In the genomic region with DNA sequence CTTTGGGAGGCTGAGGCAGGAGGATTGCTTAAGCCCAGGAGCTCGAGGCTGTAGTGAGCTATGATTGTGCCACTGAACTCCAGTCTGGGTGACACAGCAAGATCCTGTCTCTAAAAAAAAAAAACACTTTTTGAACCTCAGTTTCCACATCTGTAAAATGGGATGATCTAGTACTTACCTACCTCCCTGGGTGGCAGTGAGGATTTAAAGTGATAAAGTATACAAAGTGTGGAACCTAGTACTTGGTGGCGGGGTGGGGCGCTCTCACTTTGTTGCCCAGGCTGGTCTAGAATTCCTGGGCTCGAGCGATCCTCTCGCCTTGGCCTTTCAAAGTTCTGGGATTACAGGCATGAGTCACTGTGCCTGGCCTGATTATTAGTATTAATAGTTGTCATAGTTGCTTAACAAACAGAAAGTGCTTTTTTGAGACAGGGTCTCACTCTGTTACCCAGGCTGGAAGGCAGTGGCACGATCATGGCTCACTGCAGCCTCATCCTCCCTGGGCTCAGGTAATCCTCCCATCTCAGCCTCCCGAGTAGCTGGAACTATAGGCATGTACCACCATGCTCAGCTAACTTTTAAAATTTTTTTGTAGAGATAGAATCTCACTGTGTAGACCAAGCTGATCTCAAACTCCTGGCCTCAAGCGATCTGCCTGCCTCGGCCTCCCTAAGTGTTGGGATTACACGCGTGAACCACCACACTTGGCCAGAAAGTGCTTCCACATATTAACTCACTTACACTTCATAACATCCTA, we compare ENCODE assay signal across 18 cellular contexts. TPM values are rescaled to one million over a fixed set of nuclear protein-coding genes. Genes with fewer than 3 reads are reported as not detected.
A peak's percentile ranks its signal among the peaks of the same experiment; 100 is the strongest.
DNase-seq lines count a peak whose midpoint lies in the region; ATAC-seq, FAIRE-seq and TF ChIP-seq lines count a peak whose summit lies in the region.
"Had no signal": no experiment of that assay in that cellular context is flagged by ENCODE, and none has a peak within 500 bp of the region (broad histone marks: within the 10 kb centered on the region; RNA-seq: fewer than 3 reads in every experiment).

No MANE protein-coding gene starts in this region.

- no peaks in the 10 kb centered on the region for H4K20me1 ChIP-seq in H1 (replicated peaks in 1 of 2; ENCODE audit: control insufficient read depth in 1 of 2, insufficient read depth in 2 of 2, low read length in 2 of 2)

- H3K4me2 ChIP-seq in H1 (ENCODE audit: insufficient read depth in 1 of 2, low read depth in 2 of 2, low read length in 2 of 2), result no peak overlapping the region

- H4K8ac ChIP-seq in H1 (ENCODE audit: extremely low read depth, insufficient read depth, low read length), result no peak overlapping the region

- H3K36me3 ChIP-seq in adipocyte (ENCODE audit: control insufficient read depth, insufficient read depth, low read length, severe bottlenecking) (no peaks in the 10 kb centered on the region), H1 (ENCODE audit: control insufficient read depth in 2 of 4, insufficient read depth in 4 of 4, low read length in 3 of 4) (no peaks in the 10 kb centered on the region), lower lobe of right lung (no peaks in the 10 kb centered on the region), spleen (no peaks in the 10 kb centered on the region)

- intact Hi-C loops in lower lobe of right lung (cut with DNase I), result no loop called here
- intact Hi-C loops in spleen (cut with DNase I; ENCODE audit: low total_unique reads), result no loop called here

- no peak overlapping the region for H3K27ac ChIP-seq in H1 (ENCODE audit: low read depth, low read length)
- peak overlapping the region; percentile 69 for H3K27ac ChIP-seq in lower lobe of right lung
- peak overlapping the region in 7 of 8 donors; percentile 4 to 80 (median 62) for H3K27ac ChIP-seq in spleen

- H4K91ac ChIP-seq in H1 (replicated peaks; ENCODE audit: insufficient read length, low read length), result no peak overlapping the region

- H3K18ac ChIP-seq in H1 (ENCODE audit: extremely low read depth, low read length), result no peak overlapping the region

- H3K79me1 ChIP-seq in H1 (ENCODE audit: low read depth, low read length), result no peaks in the 10 kb centered on the region

- H3K56ac ChIP-seq in H1 (replicated peaks; ENCODE audit: insufficient read length, low read depth, low read length), result no peak overlapping the region

- H2AFZ ChIP-seq in H1 (ENCODE audit: low read length), result no peak overlapping the region

- H3K27me3 ChIP-seq in adipocyte (replicated peaks; ENCODE audit: control insufficient read depth, insufficient read depth, low read length) (no peaks in the 10 kb centered on the region), H1 (replicated peaks in 1 of 4; ENCODE audit: control insufficient read depth in 3 of 4, extremely low read depth in 1 of 4, insufficient read depth in 3 of 4, low read length in 3 of 4) (no peaks in the 10 kb centered on the region), lower lobe of right lung (ENCODE audit: low read depth) (no peaks in the 10 kb centered on the region), spleen (replicated peaks in 1 of 7) (peaks cover 0 to 8% (median 0%) of the 10 kb centered on the region in 7 donors)

- CTCF ChIA-PET in H1 (lab: Charles Lee; ENCODE audit: partially characterized antibody), result interaction anchor here (0.6 to 1.5 kb wide), 7 partner anchors 9 to 380 kb away, joined by 3 to 5 read pairs (median 4); no protein-coding TSS in a partner anchor

- H3K4me3 ChIP-seq in adipocyte (ENCODE audit: low read length) (no peak overlapping the region), H1 (ENCODE audit: extremely low read depth in 1 of 4, insufficient read depth in 2 of 4, low read depth in 3 of 4, low read length in 4 of 4) (no peak overlapping the region), lower lobe of right lung (no peak overlapping the region), spleen (no peak overlapping the region)

- H3K4me1 ChIP-seq in adipocyte (ENCODE audit: control insufficient read depth, insufficient read depth, low read length), result peaks cover 43% of the 10 kb centered on the region
- H3K4me1 ChIP-seq in H1 (replicated peaks in 1 of 4; ENCODE audit: control insufficient read depth in 3 of 4, insufficient read depth in 4 of 4, low read length in 3 of 4), result peaks cover 0 to 3% (median 0%) of the 10 kb centered on the region in 4 experiments; a peak in 1 of 7 replicates
- peaks cover 63% of the 10 kb centered on the region for H3K4me1 ChIP-seq in lower lobe of right lung
- peaks cover 0 to 71% (median 34%) of the 10 kb centered on the region in 6 donors for H3K4me1 ChIP-seq in spleen

- H3K23ac ChIP-seq in H1 (ENCODE audit: insufficient read length), result no peak overlapping the region

- no peak for TF ChIP-seq CTCF in H1 (IDR thresholded peaks at IDR 0.05; ENCODE audit: control extremely low read depth in 1 of 3, insufficient read depth in 1 of 3, low read depth in 1 of 3, low read length in 3 of 3)
- no peak for TF ChIP-seq CTCF in lower lobe of right lung (IDR thresholded peaks at IDR 0.05)
- TF ChIP-seq CTCF in spleen (IDR thresholded peaks at IDR 0.05 in 8 of 11, conservative IDR thresholded peaks at IDR 0.05 in 3 of 11), result no peak

- FAIRE-seq in H1 (lab: Jason Lieb, UNC), result no peak
- FAIRE-seq: D721Med, frontal cortex, TTC549, urothelium cell line had no signal

- DNase-seq in adipocyte (ENCODE audit: low read depth), result no peak
- no peak for DNase-seq in H1 (ENCODE audit: low read depth in 1 of 2, low spot score in 2 of 2)
- DNase-seq in lower lobe of right lung, result no peak
- no peak for DNase-seq in spleen
- no peak for DNase-seq in activated CD4-positive, CD25-positive, alpha-beta regulatory T cell (lab: John Stamatoyannopoulos, UW)
- DNase-seq in COLO829 (ENCODE audit: low spot score), result no peak
- DNase-seq: activated CD8-positive, alpha-beta memory T cell treated with anti-CD3 and anti-CD28 coated beads for 24 hours; activated naive CD4-positive, alpha-beta T cell treated with Interleukin-2 at 50 U/mL for 16 hours; H9; Karpas-422; naive thymus-derived CD8-positive, alpha-beta T cell; NCI-H1930 had no signal

- POLR2A ChIA-PET in H1 (lab: Charles Lee; ENCODE audit: partially characterized antibody), result interaction anchor here (0.5 to 11.8 kb wide), 6 partner anchors 7 to 37 kb away, joined by 3 to 165 read pairs (median 4); a partner anchor contains a TSS

- H2BK120ac ChIP-seq in H1 (replicated peaks; ENCODE audit: low read depth, low read length), result no peak overlapping the region

- H3K9ac ChIP-seq in adipocyte (ENCODE audit: low read length) (peak overlapping the region; percentile 66), H1 (replicated peaks in 1 of 4; ENCODE audit: extremely low read depth in 1 of 4, low read depth in 3 of 4, low read length in 3 of 4) (no peak overlapping the region)

- no peak overlapping the region for H2BK20ac ChIP-seq in H1 (ENCODE audit: low read length)

- TF ChIP-seq RAD21 in H1 (IDR thresholded peaks at IDR 0.05 in 1 of 2, conservative IDR thresholded peaks at IDR 0.05 in 1 of 2; ENCODE audit: low read depth in 2 of 2, low read length in 2 of 2), result no peak

- WGBS in H1 (ENCODE audit: extremely low coverage in 1 of 2, insufficient coverage in 1 of 2, insufficient read length in 1 of 2, insufficient replicate concordance in 2 of 2, low coverage in 1 of 2, low lambda C conversion rate in 2 of 2, missing lambda C conversion rate in 1 of 2), 2 experiments, result 93% methylated on average over 12 of the region's 12 CpGs; no CpG with 5 or more reads in 1 of the 2 experiments
- 91 to 96% (median 92%) methylated on average over 12 of the region's 12 CpGs for WGBS in spleen, 5 donors

- H2BK15ac ChIP-seq in H1 (ENCODE audit: low read length), result no peak overlapping the region

- TF ChIP-seq POLR2A in H1 (IDR thresholded peaks at IDR 0.05; ENCODE audit: control extremely low read depth in 1 of 2, low read depth in 2 of 2, low read length in 2 of 2), result no peak
- no peak for TF ChIP-seq POLR2A in spleen (IDR thresholded peaks at IDR 0.05)

- no peak overlapping the region for H2AK5ac ChIP-seq in H1 (ENCODE audit: low read depth, low read length)

- no peak overlapping the region for H2BK5ac ChIP-seq in H1 (ENCODE audit: low read depth, low read length)

- H2BK12ac ChIP-seq in H1 (ENCODE audit: low read depth, low read length), result no peak overlapping the region

- ATAC-seq in lower lobe of right lung (no peak), HG02973 (IDR thresholded peaks at IDR 0.05; ENCODE audit: unreplicated experiment) (no peak), GM18511 (IDR thresholded peaks at IDR 0.05; ENCODE audit: unreplicated experiment) (no peak)
- ATAC-seq: naive thymus-derived CD8-positive, alpha-beta T cell had no signal

- no peaks in the 10 kb centered on the region for H3K9me3 ChIP-seq in adipocyte (ENCODE audit: control insufficient read depth, low read length)
- no peaks in the 10 kb centered on the region for H3K9me3 ChIP-seq in H1 (ENCODE audit: insufficient read depth in 2 of 2, low read depth in 1 of 2, low read length in 1 of 2)
- H3K9me3 ChIP-seq in lower lobe of right lung, result no peaks in the 10 kb centered on the region
- no peaks in the 10 kb centered on the region for H3K9me3 ChIP-seq in spleen

- no peak for TF ChIP-seq EP300 in H1 (IDR thresholded peaks at IDR 0.05; ENCODE audit: borderline replicate concordance in 1 of 2, low read depth in 2 of 2, low read length in 2 of 2)

- H3K23me2 ChIP-seq in H1 (ENCODE audit: low read depth, low read length), result no peaks in the 10 kb centered on the region

- no peak overlapping the region for H3K14ac ChIP-seq in H1 (ENCODE audit: insufficient read length)

- no peaks in the 10 kb centered on the region for H3K79me2 ChIP-seq in H1 (ENCODE audit: control insufficient read depth in 1 of 2, insufficient read depth in 2 of 2, low read length in 2 of 2)

- H4K5ac ChIP-seq in H1 (ENCODE audit: insufficient read length, low read depth, low read length), result no peak overlapping the region

- H3K4ac ChIP-seq in H1 (replicated peaks; ENCODE audit: insufficient read length, low read depth, low read length), result no peak overlapping the region

RNA-seq across cellular contexts. Expression of a gene that starts 7.0 kb away (rescaled TPM):
- total RNA-seq in H1 (2021; fragmentation: NEBNext Ultra II Directional; extraction: Animal tissue kit (Norgen Biotek cat#: 25700)), result 120 TPM in 2 replicates
- polyA plus RNA-seq in H1 (2011; rRNA removed) (194 and 268 TPM in 2 replicates), spleen (10 to 100 TPM in 2 of 3 donors, 1 to 10 TPM in 1; 7.5 to 58.2 (median 16.7) TPM)
- polyA plus RNA-seq in H1 (2011; cell fraction: cytosol; rRNA removed), result 129 TPM
- polyA plus RNA-seq in H1 (2011; cell fraction: nucleus; rRNA removed), result 198 TPM
- polyA plus RNA-seq in H1 (2012, experiment 1 of 2), result 117 to 175 TPM (median 169 TPM) in 4 replicates
- 196 TPM for polyA plus RNA-seq in H1 (2012, experiment 2 of 2)
- 240 TPM for polyA plus RNA-seq in H1 (2013, experiment 1 of 2)
- 233 TPM for polyA plus RNA-seq in H1 (2013, experiment 2 of 2)
- polyA minus RNA-seq in H1 (2011; rRNA and poly(A)+ RNA removed), result 77.0 and 101 TPM in 2 replicates
- 101 TPM for polyA minus RNA-seq in H1 (2011; cell fraction: cytosol; rRNA and poly(A)+ RNA removed)
- 53.7 TPM for polyA minus RNA-seq in H1 (2011; cell fraction: nucleus; rRNA and poly(A)+ RNA removed)
- total RNA-seq in lower lobe of right lung (145 TPM), spleen (100 to 1,000 TPM in 2 of 7 donors, 10 to 100 TPM in 5; 19.2 to 430 (median 46.7) TPM)

RNA-seq across cellular contexts. Expression of a gene that starts 15.5 kb away (rescaled TPM):
- total RNA-seq in H1 (2021; fragmentation: NEBNext Ultra II Directional; extraction: Animal tissue kit (Norgen Biotek cat#: 25700)), result 27.2 and 30.3 TPM in 2 replicates
- polyA plus RNA-seq in H1 (2011; rRNA removed) (30.6 and 54.7 TPM in 2 replicates), spleen (10 to 100 TPM; 25.1 to 33.8 (median 31.0) TPM)
- 23.8 TPM for polyA plus RNA-seq in H1 (2011; cell fraction: cytosol; rRNA removed)
- polyA plus RNA-seq in H1 (2011; cell fraction: nucleus; rRNA removed), result 58.2 TPM
- polyA plus RNA-seq in H1 (2012, experiment 1 of 2), result 19.8 to 36.6 TPM (median 32.6 TPM) in 4 replicates
- polyA plus RNA-seq in H1 (2012, experiment 2 of 2), result 37.9 TPM
- 23.6 TPM for polyA plus RNA-seq in H1 (2013, experiment 1 of 2)
- polyA plus RNA-seq in H1 (2013, experiment 2 of 2), result 20.7 TPM
- polyA minus RNA-seq in H1 (2011; rRNA and poly(A)+ RNA removed), result 20.9 and 29.6 TPM in 2 replicates
- 20.2 TPM for polyA minus RNA-seq in H1 (2011; cell fraction: cytosol; rRNA and poly(A)+ RNA removed)
- polyA minus RNA-seq in H1 (2011; cell fraction: nucleus; rRNA and poly(A)+ RNA removed), result 42.0 TPM
- total RNA-seq in lower lobe of right lung (34.7 TPM), spleen (10 to 100 TPM; 41.2 to 61.9 (median 52.4) TPM)

RNA-seq across cellular contexts. Expression of a gene that starts 27.8 kb away (rescaled TPM):
- total RNA-seq in H1 (2021; fragmentation: NEBNext Ultra II Directional; extraction: Animal tissue kit (Norgen Biotek cat#: 25700)), result 49.7 and 52.5 TPM in 2 replicates
- polyA plus RNA-seq in H1 (2011; rRNA removed), result 74.0 and 81.4 TPM in 2 replicates
- polyA plus RNA-seq in H1 (2011; cell fraction: cytosol; rRNA removed), result 60.7 TPM
- 171 TPM for polyA plus RNA-seq in H1 (2011; cell fraction: nucleus; rRNA removed)
- polyA plus RNA-seq in H1 (2012, experiment 1 of 2), result 44.5 to 61.8 TPM (median 58.5 TPM) in 4 replicates
- 64.3 TPM for polyA plus RNA-seq in H1 (2012, experiment 2 of 2)
- polyA plus RNA-seq in H1 (2013, experiment 1 of 2), result 66.7 TPM
- 68.1 TPM for polyA plus RNA-seq in H1 (2013, experiment 2 of 2)
- polyA minus RNA-seq in H1 (2011; rRNA and poly(A)+ RNA removed), result 97.7 and 111 TPM in 2 replicates
- polyA minus RNA-seq in H1 (2011; cell fraction: cytosol; rRNA and poly(A)+ RNA removed), result 39.0 TPM
- 131 TPM for polyA minus RNA-seq in H1 (2011; cell fraction: nucleus; rRNA and poly(A)+ RNA removed)
- 185 TPM for total RNA-seq in lower lobe of right lung
- 100 to 1,000 TPM; 162 to 203 (median 183) TPM for total RNA-seq in spleen
- polyA plus RNA-seq in spleen, result 100 to 1,000 TPM in 1 of 3 donors, 10 to 100 TPM in 2; 56.6 to 105 (median 65.8) TPM

RNA-seq across cellular contexts. Expression of a gene that starts 27.9 kb away (rescaled TPM):
- total RNA-seq in H1 (2021; fragmentation: NEBNext Ultra II Directional; extraction: Animal tissue kit (Norgen Biotek cat#: 25700)), result 5.2 and 6.9 TPM in 2 replicates
- polyA plus RNA-seq in H1 (2011; rRNA removed) (6.9 and 10.3 TPM in 2 replicates), spleen (1 to 10 TPM; 2.7 to 4.4 (median 3.5) TPM)
- 9.4 TPM for polyA plus RNA-seq in H1 (2011; cell fraction: cytosol; rRNA removed)
- 15.0 TPM for polyA plus RNA-seq in H1 (2011; cell fraction: nucleus; rRNA removed)
- 3.4 to 5.8 TPM (median 5.5 TPM) in 4 replicates for polyA plus RNA-seq in H1 (2012, experiment 1 of 2)
- 4.2 TPM for polyA plus RNA-seq in H1 (2012, experiment 2 of 2)
- 4.8 TPM for polyA plus RNA-seq in H1 (2013, experiment 1 of 2)
- polyA plus RNA-seq in H1 (2013, experiment 2 of 2), result 3.2 TPM
- polyA minus RNA-seq in H1 (2011; rRNA and poly(A)+ RNA removed), result 3.6 and 3.7 TPM in 2 replicates
- polyA minus RNA-seq in H1 (2011; cell fraction: cytosol; rRNA and poly(A)+ RNA removed), result 6.1 TPM
- polyA minus RNA-seq in H1 (2011; cell fraction: nucleus; rRNA and poly(A)+ RNA removed), result 10.5 TPM
- total RNA-seq in lower lobe of right lung (2.4 TPM), spleen (10 to 100 TPM in 2 of 7 donors, 1 to 10 TPM in 5; 3.3 to 19.4 (median 6.4) TPM)

RNA-seq across cellular contexts. Expression of a gene that starts 31.5 kb away (rescaled TPM):
- 2.5 and 3.0 TPM in 2 replicates for total RNA-seq in H1 (2021; fragmentation: NEBNext Ultra II Directional; extraction: Animal tissue kit (Norgen Biotek cat#: 25700))
- polyA plus RNA-seq in H1 (2011; rRNA removed), result 2.0 and 3.2 TPM in 2 replicates
- 4.1 TPM for polyA plus RNA-seq in H1 (2011; cell fraction: cytosol; rRNA removed)
- polyA plus RNA-seq in H1 (2011; cell fraction: nucleus; rRNA removed), result 8.0 TPM
- 1.9 to 4.4 TPM (median 3.5 TPM) in 4 replicates for polyA plus RNA-seq in H1 (2012, experiment 1 of 2)
- polyA plus RNA-seq in H1 (2012, experiment 2 of 2), result 0.77 TPM
- polyA plus RNA-seq in H1 (2013, experiment 1 of 2), result 1.3 TPM
- 1.3 TPM for polyA plus RNA-seq in H1 (2013, experiment 2 of 2)
- polyA minus RNA-seq in H1 (2011; rRNA and poly(A)+ RNA removed), result 1.2 and 2.7 TPM in 2 replicates
- not detected for polyA minus RNA-seq in H1 (2011; cell fraction: cytosol; rRNA and poly(A)+ RNA removed)
- 7.0 TPM for polyA minus RNA-seq in H1 (2011; cell fraction: nucleus; rRNA and poly(A)+ RNA removed)
- total RNA-seq in lower lobe of right lung, result 1.1 TPM
- total RNA-seq in spleen, result 10 to 100 TPM in 1 of 7 donors, 1 to 10 TPM in 6; 1.5 to 11.5 (median 4.0) TPM
- polyA plus RNA-seq in spleen, result 1 to 10 TPM in 1 of 3 donors, under 1 TPM in 2; 0.41 to 3.1 (median 0.46) TPM
